Comparison of ENCODE assay signal across 8 cellular contexts in the genomic region with DNA sequence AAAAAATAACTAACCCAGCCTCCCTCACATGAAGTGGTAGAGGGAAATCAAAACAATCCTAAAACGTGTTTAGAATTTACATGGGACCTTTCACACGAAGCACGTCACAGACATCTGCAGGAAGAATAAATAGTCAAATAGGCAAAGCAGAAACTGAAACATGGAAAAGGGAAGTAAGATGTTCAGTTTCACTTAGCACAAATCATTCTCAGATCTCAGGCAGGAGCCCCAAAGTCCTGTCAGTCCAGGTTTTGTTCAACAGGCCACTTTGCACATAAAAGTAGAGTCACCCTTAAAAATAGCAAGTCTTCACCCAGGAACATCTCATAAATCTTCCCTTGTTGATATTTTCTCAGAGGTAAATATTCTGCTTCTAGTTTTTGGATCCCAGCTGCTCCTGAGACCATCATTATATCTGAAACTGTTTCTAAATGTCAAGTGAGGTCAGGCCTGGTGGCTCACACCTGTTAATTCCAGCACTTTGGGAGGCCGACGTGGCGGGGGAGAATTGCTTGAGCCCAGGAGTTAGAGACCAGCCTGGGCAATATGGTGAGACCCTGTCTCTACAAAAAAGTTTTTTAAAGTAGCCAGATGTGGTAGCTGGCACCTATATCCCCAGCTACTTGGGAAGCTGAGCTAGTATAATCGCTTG. TPM values are rescaled to one million over a fixed set of nuclear protein-coding genes. Genes with fewer than 3 reads are reported as not detected.
DNase-seq lines count a peak whose midpoint lies in the region; ATAC-seq lines count a peak whose summit lies in the region.

No MANE protein-coding gene starts in this region.

- peak; percentile 46 for ATAC-seq in GM19043 (IDR thresholded peaks at IDR 0.05; ENCODE audit: low read depth, unreplicated experiment)
- peak; percentile 40 for ATAC-seq in HG03159 (IDR thresholded peaks at IDR 0.05; ENCODE audit: unreplicated experiment)
- ATAC-seq in activated CD8-positive, alpha-beta T cell treated with anti-CD3 and anti-CD28 coated beads, Interleukin-2, amount 10 ng/mL, durations not matched to agents 7 days and 5 days: no peak

- H3K4me3 Mint-ChIP-seq in activated CD8-positive, alpha-beta T cell treated with anti-CD3 and anti-CD28 coated beads, Interleukin-2, amount 10 ng/mL, durations not matched to agents 7 days and 5 days: peak overlapping the region; percentile 13

- peaks cover 44% of the 10 kb centered on the region for H3K4me1 Mint-ChIP-seq in activated CD8-positive, alpha-beta T cell treated with anti-CD3 and anti-CD28 coated beads, Interleukin-2, amount 10 ng/mL, durations not matched to agents 7 days and 5 days (ENCODE audit: low read depth)

- H3K27me3 Mint-ChIP-seq in activated CD8-positive, alpha-beta T cell treated with anti-CD3 and anti-CD28 coated beads, Interleukin-2, amount 10 ng/mL, durations not matched to agents 7 days and 5 days (ENCODE audit: low read depth): no peaks in the 10 kb centered on the region

- peak; percentile 85 to 90 for DNase-seq in AML-193 (lab: John Stamatoyannopoulos, UW)
- DNase-seq in activated CD8-positive, alpha-beta T cell treated with anti-CD3 and anti-CD28 coated beads, Interleukin-2, amount 10 ng/mL, durations not matched to agents 7 days and 5 days: no peak
- DNase-seq in NCI-H146 treated with DMSO at 0.1 percent for 48 hours (lab: John Stamatoyannopoulos, UW; ENCODE audit: unreplicated experiment): no peak
- DNase-seq in NCI-H2171 (lab: John Stamatoyannopoulos, UW): no peak
- DNase-seq in SK-N-DZ (ENCODE audit: low spot score): no peak
- no peak for DNase-seq in stimulated activated CD4-positive, alpha-beta T cell treated with anti-CD3 and anti-CD28 coated beads, Interleukin-4, amount 100 ng/mL, for 4 hours

- H3K9me3 Mint-ChIP-seq in activated CD8-positive, alpha-beta T cell treated with anti-CD3 and anti-CD28 coated beads, Interleukin-2, amount 10 ng/mL, durations not matched to agents 7 days and 5 days (ENCODE audit: insufficient read depth): no peaks in the 10 kb centered on the region

- peaks cover 16% of the 10 kb centered on the region for H3K36me3 Mint-ChIP-seq in activated CD8-positive, alpha-beta T cell treated with anti-CD3 and anti-CD28 coated beads, Interleukin-2, amount 10 ng/mL, durations not matched to agents 7 days and 5 days (ENCODE audit: low read depth)

- CTCF ChIA-PET in activated CD8-positive, alpha-beta T cell treated with anti-CD3 and anti-CD28 coated beads, Interleukin-2, amount 10 ng/mL, durations not matched to agents 7 days and 5 days (lab: Charles Lee): interaction anchor here (1.1 kb wide), 1 partner anchor 16 kb away, joined by 3 read pairs; no protein-coding TSS in a partner anchor

- POLR2A ChIA-PET in activated CD8-positive, alpha-beta T cell treated with anti-CD3 and anti-CD28 coated beads, Interleukin-2, amount 10 ng/mL, durations not matched to agents 7 days and 5 days (lab: Charles Lee): interaction anchor here (1.6 to 2.1 kb wide), 2 partner anchors 14 to 22 kb away, joined by 6 to 14 read pairs; no protein-coding TSS in a partner anchor

- no peak overlapping the region for H3K27ac Mint-ChIP-seq in activated CD8-positive, alpha-beta T cell treated with anti-CD3 and anti-CD28 coated beads, Interleukin-2, amount 10 ng/mL, durations not matched to agents 7 days and 5 days

RNA-seq across cellular contexts. Expression of a gene that starts 1.9 kb away (rescaled TPM):
- total RNA-seq in activated CD8-positive, alpha-beta T cell treated with anti-CD3 and anti-CD28 coated beads, Interleukin-2, amount 10 ng/mL, durations not matched to agents 7 days and 5 days: 10 to 100 TPM; 48.4 to 50.2 TPM
- polyA plus RNA-seq in SK-N-DZ (2014; cell fraction: cytosol; rRNA removed): 11.3 and 12.7 TPM in 2 replicates
- 14.2 and 22.1 TPM in 2 replicates for polyA plus RNA-seq in SK-N-DZ (2014; cell fraction: nucleus; rRNA removed)

RNA-seq across cellular contexts. Expression of a gene that starts 14.9 kb away (rescaled TPM):
- total RNA-seq in activated CD8-positive, alpha-beta T cell treated with anti-CD3 and anti-CD28 coated beads, Interleukin-2, amount 10 ng/mL, durations not matched to agents 7 days and 5 days: 10 to 100 TPM; 38.4 to 41.8 TPM
- polyA plus RNA-seq in SK-N-DZ (2014; cell fraction: cytosol; rRNA removed): 37.3 and 42.3 TPM in 2 replicates
- polyA plus RNA-seq in SK-N-DZ (2014; cell fraction: nucleus; rRNA removed): 27.8 and 37.0 TPM in 2 replicates

RNA-seq across cellular contexts. Expression of a gene that starts 56.3 kb away (rescaled TPM):
- 10 to 100 TPM; 50.7 to 60.4 TPM for total RNA-seq in activated CD8-positive, alpha-beta T cell treated with anti-CD3 and anti-CD28 coated beads, Interleukin-2, amount 10 ng/mL, durations not matched to agents 7 days and 5 days
- 23.5 and 25.5 TPM in 2 replicates for polyA plus RNA-seq in SK-N-DZ (2014; cell fraction: cytosol; rRNA removed)
- polyA plus RNA-seq in SK-N-DZ (2014; cell fraction: nucleus; rRNA removed): 33.4 and 53.4 TPM in 2 replicates

Comparison
In these comparisons a context has a peak if more than half of its experiments do, and no peak if none do; other contexts are left out.
1. DNase-seq: peak in AML-193 (2 of 2); none in activated CD8-positive, alpha-beta T cell treated with anti-CD3 and anti-CD28 coated beads, Interleukin-2, amount 10 ng/mL, durations not matched to agents 7 days and 5 days (single experiment), NCI-H146 treated with DMSO at 0.1 percent for 48 hours (single experiment), NCI-H2171 (single experiment), SK-N-DZ (single experiment) and stimulated activated CD4-positive, alpha-beta T cell treated with anti-CD3 and anti-CD28 coated beads, Interleukin-4, amount 100 ng/mL, for 4 hours (0 of 2).